Comparison of ENCODE assay signal across 8 cellular contexts in genomic region chr15:72797338-72797689, GRCh38. TPM values are rescaled to one million over a fixed set of nuclear protein-coding genes. Genes with fewer than 3 reads are reported as not detected.
DNase-seq lines count a peak whose midpoint lies in the region; ATAC-seq, FAIRE-seq and TF ChIP-seq lines count a peak whose summit lies in the region.

No MANE protein-coding gene starts in this region.

- H3K4me3 Mint-ChIP-seq in T-helper 2 cell treated with Interferon-gamma antibody and Interleukin-4, amounts not matched to agents 5 μg/mL and 100 μg/mL, for 36 hours, result peak overlapping the region; percentile 80
- peak overlapping the region; percentile 70 for H3K4me3 Mint-ChIP-seq in astrocyte (ENCODE audit: unreplicated experiment)

- H4K20me1 ChIP-seq in astrocyte (ENCODE audit: insufficient read depth, low read length) (no peaks in the 10 kb centered on the region), HepG2 (ENCODE audit: insufficient read depth, low read length) (no peaks in the 10 kb centered on the region)

- ATAC-seq in HepG2 (peak; percentile 52), thoracic aorta (ENCODE audit: insufficient number of reproducible peaks, low FRiP score, low read depth) (no peak), omental fat pad (ENCODE audit: low FRiP score) (no peak), GM18861 (IDR thresholded peaks at IDR 0.05; ENCODE audit: unreplicated experiment) (no peak)

- no TSS peak for BruUV-seq in HepG2 (replicated peaks; lab: Mats Ljungman, UMichigan)

- H3K27me3 Mint-ChIP-seq in T-helper 2 cell treated with Interferon-gamma antibody and Interleukin-4, amounts not matched to agents 5 μg/mL and 100 μg/mL, for 36 hours (ENCODE audit: low read depth), result peaks cover 19% of the 10 kb centered on the region
- no peaks in the 10 kb centered on the region for H3K27me3 Mint-ChIP-seq in astrocyte (ENCODE audit: low read depth, unreplicated experiment)

- peaks cover 11% of the 10 kb centered on the region for H3K4me1 Mint-ChIP-seq in T-helper 2 cell treated with Interferon-gamma antibody and Interleukin-4, amounts not matched to agents 5 μg/mL and 100 μg/mL, for 36 hours (ENCODE audit: low read depth)
- peaks cover 10% of the 10 kb centered on the region for H3K4me1 Mint-ChIP-seq in astrocyte (ENCODE audit: low read depth, unreplicated experiment)

- no peak for TF ChIP-seq EP300 in HepG2 (IDR thresholded peaks at IDR 0.05; ENCODE audit: low read depth in 2 of 2, low read length in 2 of 2)
- no peak for TF ChIP-seq EP300 in HepG2 (CRISPR knock-in tag; IDR thresholded peaks at IDR 0.05; ENCODE audit: borderline replicate concordance)

- H3K9me3 ChIP-seq in astrocyte (ENCODE audit: insufficient read depth, low read depth, low read length), result no peaks in the 10 kb centered on the region
- no peaks in the 10 kb centered on the region for H3K9me3 ChIP-seq in HepG2 (ENCODE audit: low read length)
- no peaks in the 10 kb centered on the region for H3K9me3 ChIP-seq in thoracic aorta

- H3K27ac ChIP-seq in astrocyte (ENCODE audit: low read depth, low read length) (no peak overlapping the region), HepG2 (ENCODE audit: extremely low read length, insufficient read depth, low read length) (no peak overlapping the region), thoracic aorta (no peak overlapping the region)

- TF ChIP-seq CTCF in astrocyte (IDR thresholded peaks at IDR 0.05; ENCODE audit: insufficient read depth, low read depth, low read length) (no peak), HepG2 (CRISPR knock-in tag; IDR thresholded peaks at IDR 0.05) (no peak), thoracic aorta (IDR thresholded peaks at IDR 0.05) (no peak), omental fat pad (IDR thresholded peaks at IDR 0.05) (no peak), GM10266 (IDR thresholded peaks at IDR 0.05; ENCODE audit: control insufficient read depth, insufficient read depth, low read depth, missing control alignments) (no peak)

- DNase-seq in T-helper 2 cell treated with Interferon-gamma antibody and Interleukin-4, amounts not matched to agents 5 μg/mL and 100 μg/mL, for 36 hours (ENCODE audit: low spot score), result no peak
- no peak for DNase-seq in T-helper 2 cell
- no peak for DNase-seq in astrocyte (ENCODE audit: low read depth)
- no peak for DNase-seq in HepG2 (ENCODE audit: low spot score)
- DNase-seq in thoracic aorta (ENCODE audit: low spot score), result no peak
- no peak for DNase-seq in omental fat pad (ENCODE audit: low spot score)
- DNase-seq in GM10266 (ENCODE audit: extremely low spot score), result no peak

- H3K27me3 ChIP-seq in astrocyte (ENCODE audit: insufficient read depth, low read length) (no peaks in the 10 kb centered on the region), HepG2 (ENCODE audit: control insufficient read depth in 1 of 2, insufficient read depth in 2 of 2, low read length in 2 of 2) (peaks cover 1 to 14% of the 10 kb centered on the region in 2 experiments; a peak in 4 of 5 replicates), thoracic aorta (replicated peaks; ENCODE audit: insufficient read depth) (no peaks in the 10 kb centered on the region)

- peak overlapping the region; percentile 65 for H3K4me3 ChIP-seq in astrocyte (ENCODE audit: insufficient read depth, low read depth, low read length)
- H3K4me3 ChIP-seq in HepG2 (replicated peaks in 1 of 3; ENCODE audit: insufficient read depth in 1 of 3, low read depth in 2 of 3, low read length in 3 of 3), result peak overlapping the region; percentile 56 to 81 (median 65)
- H3K4me3 ChIP-seq in thoracic aorta, result peak overlapping the region; percentile 85

- H3K27ac Mint-ChIP-seq in T-helper 2 cell treated with Interferon-gamma antibody and Interleukin-4, amounts not matched to agents 5 μg/mL and 100 μg/mL, for 36 hours, result no peak overlapping the region
- no peak overlapping the region for H3K27ac Mint-ChIP-seq in astrocyte (ENCODE audit: unreplicated experiment)

- H3K36me3 Mint-ChIP-seq in T-helper 2 cell treated with Interferon-gamma antibody and Interleukin-4, amounts not matched to agents 5 μg/mL and 100 μg/mL, for 36 hours (ENCODE audit: low read depth), result no peaks in the 10 kb centered on the region
- no peaks in the 10 kb centered on the region for H3K36me3 Mint-ChIP-seq in astrocyte (ENCODE audit: low read depth, unreplicated experiment)

- no peak for FAIRE-seq in astrocyte (lab: Jason Lieb, UNC)
- no peak for FAIRE-seq in HepG2 (lab: Jason Lieb, UNC)

- intact Hi-C loops in HepG2 (cut with micrococcal nuclease; ENCODE audit: unreplicated experiment), result loop anchor here (1.0 to 10.0 kb wide), 2 partner anchors 284 to 447 kb away; no protein-coding TSS in a partner anchor

- H2AFZ ChIP-seq in astrocyte (ENCODE audit: low read depth, low read length), result peak overlapping the region; percentile 95
- no peak overlapping the region for H2AFZ ChIP-seq in HepG2 (ENCODE audit: low read length)

- H3K4me1 ChIP-seq in astrocyte (ENCODE audit: insufficient read depth, low read length), result no peaks in the 10 kb centered on the region
- H3K4me1 ChIP-seq in HepG2 (ENCODE audit: insufficient read depth, low read length), result peaks cover 10% of the 10 kb centered on the region; the same call in 1 of the 2 replicates
- peaks cover 2 to 9% of the 10 kb centered on the region in 2 donors for H3K4me1 ChIP-seq in thoracic aorta (ENCODE audit: control insufficient read depth in 1 of 2, low read depth in 2 of 2)

- no peak for TF ChIP-seq RAD21 in HepG2 (CRISPR knock-in tag; IDR thresholded peaks at IDR 0.05)

- POLR2A ChIA-PET in HepG2 (lab: Yijun Ruan, JAX), result no interaction called here

- no peak for TF ChIP-seq POLR2A in HepG2 (IDR thresholded peaks at IDR 0.05; ENCODE audit: insufficient read depth in 1 of 2, low read depth in 2 of 2, low read length in 2 of 2)

- CTCF ChIA-PET in HepG2 (lab: Yijun Ruan, JAX; ENCODE audit: low intra/inter-chr PET ratio, low total read pairs), result interaction anchor here (1.5 kb wide), 2 partner anchors 75 to 284 kb away, joined by 4 to 16 read pairs; no protein-coding TSS in a partner anchor

- H3K4me2 ChIP-seq in astrocyte (ENCODE audit: low read length), result peak overlapping the region; percentile 93
- H3K4me2 ChIP-seq in HepG2 (ENCODE audit: low read depth, low read length), result peak overlapping the region; percentile 88

- WGBS in HepG2 (ENCODE audit: low lambda C conversion rate), result 7% methylated on average over 10 of the region's 12 CpGs

- H3K36me3 ChIP-seq in astrocyte (ENCODE audit: insufficient read depth, low read length) (no peaks in the 10 kb centered on the region), HepG2 (replicated peaks in 1 of 2; ENCODE audit: control insufficient read depth in 1 of 2, insufficient read depth in 2 of 2, low read length in 2 of 2) (no peaks in the 10 kb centered on the region), thoracic aorta (no peaks in the 10 kb centered on the region)

- H3K9me3 Mint-ChIP-seq in T-helper 2 cell treated with Interferon-gamma antibody and Interleukin-4, amounts not matched to agents 5 μg/mL and 100 μg/mL, for 36 hours, result no peaks in the 10 kb centered on the region
- H3K9me3 Mint-ChIP-seq in astrocyte (ENCODE audit: unreplicated experiment), result no peaks in the 10 kb centered on the region

- H3K79me2 ChIP-seq in astrocyte (ENCODE audit: insufficient read depth, low read length) (no peaks in the 10 kb centered on the region), HepG2 (ENCODE audit: insufficient read depth, low read length) (no peaks in the 10 kb centered on the region)

- in situ Hi-C loops in HepG2 (cut with HindIII; ENCODE audit: extremely low pct_ligation_motif_present, low pct_unique_long_range_greater_than_20kb), result loop anchor here (5.0 kb wide), 2 partner anchors 50 to 285 kb away; no protein-coding TSS in a partner anchor

- H3K9ac ChIP-seq in astrocyte (ENCODE audit: low read length), result peak overlapping the region; percentile 74
- H3K9ac ChIP-seq in HepG2 (ENCODE audit: insufficient read depth, low read depth, low read length), result 0 out of 2 replicates have a peak overlapping the region, but pooled peaks have one; percentile 12

TF ChIP-seq in HepG2, 621 proteins besides CTCF, POLR2A, EP300 and RAD21 (continues in another document):
- TF ChIP-seq ZBTB37 (CRISPR knock-in tag; IDR thresholded peaks at IDR 0.05), result no peak
- no peak for TF ChIP-seq ZNF124 (CRISPR knock-in tag; IDR thresholded peaks at IDR 0.05)

RNA-seq across cellular contexts. Expression of gene ADPGK, which starts 13.8 kb away (rescaled TPM):
- total RNA-seq in astrocyte, result 67.3 and 72.1 TPM in 2 replicates
- total RNA-seq in HepG2 (2016; rRNA removed; fragmentation: Illumina TruSeq; extraction: Trizol), result 33.5 and 67.5 TPM in 2 replicates
- 22.4 and 27.1 TPM in 2 replicates for total RNA-seq in HepG2 (2016; cell fraction: cytosol; rRNA removed; fragmentation: Illumina TruSeq; extraction: Trizol; ENCODE audit: low read depth)
- total RNA-seq in HepG2 (2016; cell fraction: insoluble cytoplasmic fraction; rRNA removed; fragmentation: Illumina TruSeq; extraction: Trizol), result 32.0 and 67.5 TPM in 2 replicates
- total RNA-seq in HepG2 (2016; cell fraction: membrane; rRNA removed; fragmentation: Illumina TruSeq; extraction: Trizol), result 22.2 and 23.4 TPM in 2 replicates
- total RNA-seq in HepG2 (2016; cell fraction: nucleus; rRNA removed; fragmentation: Illumina TruSeq; extraction: Trizol), result 67.5 and 93.2 TPM in 2 replicates
- 59.4 and 61.6 TPM in 2 replicates for polyA plus RNA-seq in HepG2 (2011; rRNA removed)
- 41.8 and 45.0 TPM in 2 replicates for polyA plus RNA-seq in HepG2 (2011; cell fraction: cytosol; rRNA removed)
- 62.2 and 69.8 TPM in 2 replicates for polyA plus RNA-seq in HepG2 (2011; cell fraction: nucleus; rRNA removed)
- polyA plus RNA-seq in HepG2 (2012), result 29.7 and 33.7 TPM in 2 replicates
- 4.6 and 4.9 TPM in 2 replicates for polyA plus RNA-seq in HepG2 (2016; cell fraction: cytosol; fragmentation: Illumina TruSeq; extraction: Trizol; ENCODE audit: low read depth)
- 25.8 and 28.0 TPM in 2 replicates for polyA plus RNA-seq in HepG2 (2016; cell fraction: insoluble cytoplasmic fraction; fragmentation: Illumina TruSeq; extraction: Trizol; ENCODE audit: low read depth)
- polyA plus RNA-seq in HepG2 (2016; cell fraction: membrane; fragmentation: Illumina TruSeq; extraction: Trizol; ENCODE audit: low read depth), result 10.4 and 11.2 TPM in 2 replicates
- 113 and 118 TPM in 2 replicates for polyA plus RNA-seq in HepG2 (2016; cell fraction: nucleus; fragmentation: Illumina TruSeq; extraction: Trizol; ENCODE audit: insufficient read depth, low read depth)
- polyA minus RNA-seq in HepG2 (2011; rRNA and poly(A)+ RNA removed; ENCODE audit: low replicate concordance), result 47.4 and 81.7 TPM in 2 replicates
- 17.2 and 21.0 TPM in 2 replicates for polyA minus RNA-seq in HepG2 (2011; cell fraction: cytosol; rRNA and poly(A)+ RNA removed)
- 86.3 and 91.4 TPM in 2 replicates for polyA minus RNA-seq in HepG2 (2011; cell fraction: nucleus; rRNA and poly(A)+ RNA removed)
- 10 to 100 TPM; 47.8 to 81.2 TPM for total RNA-seq in thoracic aorta
- total RNA-seq in omental fat pad, result 10 to 100 TPM; 45.7 to 93.2 (median 61.1) TPM
